ENCODE assay signal across 8 cellular contexts in genomic region chr16:19522369-19523159, GRCh38. TPM values are rescaled to one million over a fixed set of nuclear protein-coding genes. Genes with fewer than 3 reads are reported as not detected.
A peak's percentile ranks its signal among the peaks of the same experiment; 100 is the strongest.
DNase-seq lines count a peak whose midpoint lies in the region; ATAC-seq and TF ChIP-seq lines count a peak whose summit lies in the region.

No MANE protein-coding gene starts in this region.

- peak overlapping the region; percentile 87 for H3K27ac Mint-ChIP-seq in osteocyte (ENCODE audit: unreplicated experiment)

- DNase-seq in DMS53 (lab: John Stamatoyannopoulos, UW) (peak; percentile 69), NCI-H345 (lab: John Stamatoyannopoulos, UW) (peak; percentile 50), dorsolateral prefrontal cortex (no peak), osteocyte (ENCODE audit: extremely low spot score, unreplicated experiment) (no peak), NOMO-1 treated with dmso at 0.1 percent for 144 hours (lab: John Stamatoyannopoulos, UW; ENCODE audit: unreplicated experiment) (no peak), kidney glomerular epithelial cell (lab: John Stamatoyannopoulos, UW) (no peak), SIG-M5 (lab: John Stamatoyannopoulos, UW) (no peak)

- intact Hi-C loops in dorsolateral prefrontal cortex (cut with DNase I), result loop anchor here (1.0 to 10.0 kb wide), 3 partner anchors 32 to 728 kb away; partner anchors contain the start of genes VPS35L (in 2 of the 2) and RPS15A (in 1 of the 2)

- no peak for TF ChIP-seq CTCF in dorsolateral prefrontal cortex (IDR thresholded peaks at IDR 0.05 in 54 of 56, conservative IDR thresholded peaks at IDR 0.05 in 2 of 56; ENCODE audit: low read depth in 1 of 56, partially characterized antibody in 56 of 56)
- TF ChIP-seq CTCF in osteocyte (IDR thresholded peaks at IDR 0.05), result no peak

- H3K27me3 ChIP-seq in dorsolateral prefrontal cortex, result no peaks in the 10 kb centered on the region

- peak overlapping the region; percentile 50 to 99 (median 92) for H3K4me3 ChIP-seq in dorsolateral prefrontal cortex

- H3K9me3 Mint-ChIP-seq in osteocyte (ENCODE audit: unreplicated experiment), result no peaks in the 10 kb centered on the region

- H3K27me3 Mint-ChIP-seq in osteocyte (ENCODE audit: unreplicated experiment), result no peaks in the 10 kb centered on the region

- H3K4me1 Mint-ChIP-seq in osteocyte (ENCODE audit: unreplicated experiment), result peaks cover 52% of the 10 kb centered on the region

- peaks cover 4% of the 10 kb centered on the region for H3K36me3 Mint-ChIP-seq in osteocyte (ENCODE audit: unreplicated experiment)

- peak overlapping the region; percentile 18 to 99 (median 89) for H3K27ac ChIP-seq in dorsolateral prefrontal cortex

- ATAC-seq in GM21825 (IDR thresholded peaks at IDR 0.05; ENCODE audit: unreplicated experiment), result no peak

- H3K4me3 Mint-ChIP-seq in osteocyte (ENCODE audit: unreplicated experiment), result peak overlapping the region; percentile 89

RNA-seq across cellular contexts. Expression of gene GDE1, which starts 0.7 kb away (rescaled TPM):
- total RNA-seq in dorsolateral prefrontal cortex (100 to 1,000 TPM in 1 of 120 experiments, 10 to 100 TPM in 119; 35.8 to 104 (median 76.3) TPM), osteocyte (75.9 and 77.8 TPM in 2 replicates)

RNA-seq across cellular contexts. Expression of gene CCP110, which starts 1.2 kb away (rescaled TPM):
- total RNA-seq in dorsolateral prefrontal cortex (100 to 1,000 TPM in 50 of 120 experiments, 10 to 100 TPM in 70; 47.2 to 216 (median 93.1) TPM), osteocyte (12.4 and 15.5 TPM in 2 replicates)

RNA-seq across cellular contexts. Expression of gene VPS35L, which starts 32.9 kb away (rescaled TPM):
- total RNA-seq in dorsolateral prefrontal cortex (100 to 1,000 TPM in 51 of 120 experiments, 10 to 100 TPM in 69; 61.8 to 152 (median 97.7) TPM), osteocyte (78.2 and 79.0 TPM in 2 replicates)

Comparison
In these comparisons a context has a peak if more than half of its experiments do, and no peak if none do; other contexts are left out.
1. DNase-seq: peak in DMS53 (single experiment) and NCI-H345 (single experiment); none in dorsolateral prefrontal cortex (0 of 10), osteocyte (single experiment), NOMO-1 treated with dmso at 0.1 percent for 144 hours (single experiment), kidney glomerular epithelial cell (single experiment) and SIG-M5 (single experiment).